37 cellular contexts compared by ENCODE assay signal in genomic region chr19:6118043-6118442, GRCh38. TPM values are rescaled to one million over a fixed set of nuclear protein-coding genes. Genes with fewer than 3 reads are reported as not detected.
"Had no signal": no experiment of that assay in that cellular context is flagged by ENCODE, and none has a peak within 500 bp of the region (broad histone marks: within the 10 kb centered on the region; RNA-seq: fewer than 3 reads in every experiment).

No MANE protein-coding gene starts in this region.

- H3K4me1 ChIP-seq: adrenal gland, ascending aorta, body of pancreas, breast epithelium had no signal

- DNase-seq: activated effector memory CD4-positive, alpha-beta T cell treated with anti-CD3 and anti-CD28 coated beads, Interleukin-2, amount 50 U/mL, for 16 hours; activated effector memory CD4-positive, alpha-beta T cell treated with Interleukin-2 at 50 U/mL for 16 hours; activated gamma-delta T cell; activated gamma-delta T cell treated with Interleukin-2 at 50 U/mL for 16 hours; activated naive CD4-positive, alpha-beta T cell; activated naive CD4-positive, alpha-beta T cell treated with anti-CD3 and anti-CD28 coated beads for 36 hours; activated naive CD4-positive, alpha-beta T cell treated with anti-CD3 and anti-CD28 coated beads, Interleukin-2, amount 10 ng/mL, durations not matched to agents 7 days and 5 days; activated naive CD4-positive, alpha-beta T cell treated with anti-CD3 and anti-CD28 coated beads, Interleukin-2, amount 50 U/mL, for 16 hours; activated naive CD4-positive, alpha-beta T cell treated with Interleukin-2 at 50 U/mL for 16 hours; activated naive CD8-positive, alpha-beta T cell treated with anti-CD3 and anti-CD28 coated beads for 36 hours; activated naive CD8-positive, alpha-beta T cell treated with anti-CD3 and anti-CD28 coated beads, Interleukin-2, amount 10 ng/mL, durations not matched to agents 7 days and 5 days; activated naive CD8-positive, alpha-beta T cell treated with anti-CD3 and anti-CD28 coated beads, Interleukin-2, amount 50 U/mL, for 24 hours; activated T-cell treated with anti-CD3 and anti-CD28 coated beads, Interleukin-2, amount 50 U/mL, for 24 hours; activated T-cell treated with anti-CD3 and anti-CD28 coated beads, Interleukin-2, amount 50 U/mL, for 4 hours; activated T-cell treated with anti-CD3 and anti-CD28 coated beads, Interleukin-2, amount 50 U/mL, for 48 hours; activated T-cell treated with anti-CD3 and anti-CD28 coated beads, Interleukin-2, amount 50 U/mL, for 72 hours; adrenal gland; amniotic stem cell; amygdala; anterior cingulate cortex; aorta; body of pancreas; brain microvascular endothelial cell; caudate nucleus; central memory CD4-positive, alpha-beta T cell; cerebellar nuclear complex had no signal

- ATAC-seq: activated naive CD4-positive, alpha-beta T cell treated with anti-CD3 and anti-CD28 coated beads, Interleukin-2, amount 50 U/mL, for 72 hours; activated naive CD8-positive, alpha-beta T cell treated with anti-CD3 and anti-CD28 coated beads, Interleukin-2, amount 50 U/mL, for 24 hours; activated T-cell treated with anti-CD3 and anti-CD28 coated beads, Interleukin-2, amount 50 U/mL, for 4 hours; activated T-cell treated with anti-CD3 and anti-CD28 coated beads, Interleukin-2, amount 50 U/mL, for 72 hours; activated T-helper 17 cell treated with anti-CD3 and anti-CD28 coated beads, Interleukin-2, amount 50 U/mL, for 72 hours; body of pancreas had no signal

- H3K4me3 ChIP-seq: adrenal gland, ascending aorta, body of pancreas, breast epithelium, cardiac muscle cell had no signal

- H3K36me3 ChIP-seq: adrenal gland, ascending aorta, brain microvascular endothelial cell, breast epithelium, cardiac muscle cell had no signal

- FAIRE-seq: astrocyte, bronchial epithelial cell had no signal

- H3K9me3 ChIP-seq: adrenal gland, ascending aorta, body of pancreas, breast epithelium had no signal

- H3K27ac ChIP-seq: adrenal gland, ascending aorta, body of pancreas, brain microvascular endothelial cell, breast epithelium, cardiac muscle cell had no signal

- H3K27me3 ChIP-seq: adrenal gland, ascending aorta, body of pancreas, brain microvascular endothelial cell, breast epithelium, cardiac muscle cell had no signal

RNA-seq across cellular contexts. Expression of gene ACSBG2, which starts 17.4 kb away (rescaled TPM):
- total RNA-seq: activated naive CD4-positive, alpha-beta T cell treated with anti-CD3 and anti-CD28 coated beads for 36 hours; activated naive CD8-positive, alpha-beta T cell treated with anti-CD3 and anti-CD28 coated beads for 36 hours; activated naive CD8-positive, alpha-beta T cell treated with anti-CD3 and anti-CD28 coated beads, Interleukin-2, amount 10 ng/mL, durations not matched to agents 7 days and 5 days; activated T-cell treated with anti-CD3 and anti-CD28 coated beads, Interleukin-2, amount 50 U/mL, for 4 hours; activated T-cell treated with anti-CD3 and anti-CD28 coated beads, Interleukin-2, amount 50 U/mL, for 72 hours; activated T-helper 1 cell treated with anti-CD3 and anti-CD28 coated beads, Interleukin-12 subunit alpha, Interleukin-12 subunit beta, Interleukin-2, Interleukin-4 antibody, amounts not matched to agents 30 ng/mL and 10 ng/mL and 1 ng/mL, durations not matched to agents 14 hours and 24 hours and 36 hours; activated T-helper 17 cell treated with anti-CD3 and anti-CD28 coated beads, Interleukin-2, amount 50 U/mL, for 72 hours; activated T-helper 2 cell treated with anti-CD3 and anti-CD28 coated beads, Interferon-gamma antibody, Interleukin-2, Interleukin-4, amounts not matched to agents 10 μg/mL and 5 μg/mL and 100 μg/mL, durations not matched to agents 14 hours and 24 hours and 36 hours; adrenal gland; aorta; ascending aorta; astrocyte; body of pancreas; bronchial epithelial cell; cardiac muscle cell; cardiac septum had no signal
- polyA plus RNA-seq: adipose tissue, adrenal gland, cardiac muscle cell had no signal
